In the genomic region with DNA sequence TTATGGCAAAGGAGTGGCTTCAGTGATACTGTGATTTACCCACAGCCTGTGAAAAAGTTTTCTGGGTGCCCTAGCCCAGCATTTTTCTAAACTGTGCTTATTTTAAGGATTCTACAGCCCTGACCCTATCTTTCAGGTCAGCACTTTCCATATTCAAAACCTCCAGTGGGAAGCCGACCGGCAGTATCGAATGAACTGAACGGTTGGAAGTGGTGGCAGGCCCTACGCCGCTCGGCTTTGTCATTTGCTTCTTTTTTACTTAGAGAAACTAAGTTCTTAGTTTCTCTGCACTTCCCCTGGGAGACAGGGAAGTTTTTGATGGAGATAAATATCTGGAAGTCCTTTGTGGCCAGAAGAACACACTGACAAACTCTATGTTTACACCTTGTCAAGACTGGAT, we compare ENCODE assay signal across 10 cellular contexts. TPM values are rescaled to one million over a fixed set of nuclear protein-coding genes. Genes with fewer than 3 reads are reported as not detected.
DNase-seq lines count a peak whose midpoint lies in the region; ATAC-seq, FAIRE-seq and TF ChIP-seq lines count a peak whose summit lies in the region.
"Had no signal": no experiment of that assay in that cellular context is flagged by ENCODE, and none has a peak within 500 bp of the region (broad histone marks: within the 10 kb centered on the region; RNA-seq: fewer than 3 reads in every experiment).

No MANE protein-coding gene starts in this region.

- H3K9ac ChIP-seq in HepG2 (ENCODE audit: insufficient read depth, low read depth, low read length): no peak overlapping the region
- peak overlapping the region; percentile 46 for H3K9ac ChIP-seq in mucosa of stomach (ENCODE audit: low read length)

- H3K36me3 ChIP-seq in HepG2 (replicated peaks in 1 of 2; ENCODE audit: control insufficient read depth in 1 of 2, insufficient read depth in 2 of 2, low read length in 2 of 2): no peaks in the 10 kb centered on the region
- H3K36me3 ChIP-seq in right lobe of liver: no peaks in the 10 kb centered on the region
- no peaks in the 10 kb centered on the region for H3K36me3 ChIP-seq in mucosa of stomach (ENCODE audit: control insufficient read depth, insufficient read depth, low read length)

- TF ChIP-seq CTCF in HepG2 (CRISPR knock-in tag; IDR thresholded peaks at IDR 0.05) (no peak), right lobe of liver (IDR thresholded peaks at IDR 0.05) (no peak)

- no peak overlapping the region for H2AFZ ChIP-seq in HepG2 (ENCODE audit: low read length)

- TF ChIP-seq POLR2A in HepG2 (IDR thresholded peaks at IDR 0.05; ENCODE audit: insufficient read depth in 1 of 2, low read depth in 2 of 2, low read length in 2 of 2): no peak
- no peak for TF ChIP-seq POLR2A in right lobe of liver (IDR thresholded peaks at IDR 0.05)

- 24% methylated on average over 7 of the region's 7 CpGs for whole genome bisulfite sequencing in HepG2 (ENCODE audit: low lambda C conversion rate)
- 78% methylated on average over 7 of the region's 7 CpGs for WGBS in right lobe of liver (ENCODE audit: insufficient coverage, low coverage, low lambda C conversion rate, missing lambda C conversion rate)

- POLR2A ChIA-PET in HepG2 (lab: Yijun Ruan, JAX): no interaction called here

- BruUV-seq in HepG2 (replicated peaks; lab: Mats Ljungman, UMichigan): no TSS peak

- peaks cover 10% of the 10 kb centered on the region for H3K4me1 Mint-ChIP-seq in activated naive CD8-positive, alpha-beta T cell treated with anti-CD3 and anti-CD28 coated beads, Interleukin-2, amount 50 U/mL, for 24 hours

- no peak overlapping the region for H3K27ac Mint-ChIP-seq in activated naive CD8-positive, alpha-beta T cell treated with anti-CD3 and anti-CD28 coated beads, Interleukin-2, amount 50 U/mL, for 24 hours

- H3K9me3 ChIP-seq in HepG2 (ENCODE audit: low read length): no peaks in the 10 kb centered on the region
- no peaks in the 10 kb centered on the region for H3K9me3 ChIP-seq in right lobe of liver
- no peaks in the 10 kb centered on the region for H3K9me3 ChIP-seq in mucosa of stomach (ENCODE audit: control insufficient read depth, low read length)

- ATAC-seq in HepG2 (peak; percentile 16), right lobe of liver (no peak), HG03135 (IDR thresholded peaks at IDR 0.05; ENCODE audit: unreplicated experiment) (no peak), GM18498 (IDR thresholded peaks at IDR 0.05; ENCODE audit: unreplicated experiment) (no peak)
- ATAC-seq in activated naive CD8-positive, alpha-beta T cell treated with anti-CD3 and anti-CD28 coated beads, Interleukin-2, amount 50 U/mL, for 24 hours: no peak

- H3K4me3 Mint-ChIP-seq in activated naive CD8-positive, alpha-beta T cell treated with anti-CD3 and anti-CD28 coated beads, Interleukin-2, amount 50 U/mL, for 24 hours: peak overlapping the region; percentile 77

- CTCF ChIA-PET in HepG2 (lab: Yijun Ruan, JAX; ENCODE audit: low intra/inter-chr PET ratio, low total read pairs): no interaction called here

- in situ Hi-C loops in HepG2 (cut with HindIII; ENCODE audit: extremely low pct_ligation_motif_present, low pct_unique_long_range_greater_than_20kb): no loop called here

- H3K4me1 ChIP-seq in HepG2 (ENCODE audit: insufficient read depth, low read length): peaks cover 16% of the 10 kb centered on the region
- H3K4me1 ChIP-seq in right lobe of liver: peaks cover 0 to 6% (median 3%) of the 10 kb centered on the region in 4 donors
- H3K4me1 ChIP-seq in mucosa of stomach (ENCODE audit: control insufficient read depth, insufficient read depth, low read length): peaks cover 6% of the 10 kb centered on the region

- H3K27me3 Mint-ChIP-seq in activated naive CD8-positive, alpha-beta T cell treated with anti-CD3 and anti-CD28 coated beads, Interleukin-2, amount 50 U/mL, for 24 hours: peaks cover 35% of the 10 kb centered on the region

- intact Hi-C loops in HepG2 (cut with micrococcal nuclease; ENCODE audit: unreplicated experiment): no loop called here
- intact Hi-C loops in right lobe of liver (cut with DNase I): no loop called here

- H3K9me3 Mint-ChIP-seq in activated naive CD8-positive, alpha-beta T cell treated with anti-CD3 and anti-CD28 coated beads, Interleukin-2, amount 50 U/mL, for 24 hours: no peaks in the 10 kb centered on the region

- no peaks in the 10 kb centered on the region for H4K20me1 ChIP-seq in HepG2 (ENCODE audit: insufficient read depth, low read length)

- no peak for DNase-seq in HepG2 (ENCODE audit: low spot score)
- no peak for DNase-seq in right lobe of liver
- no peak for DNase-seq in activated naive CD8-positive, alpha-beta T cell treated with anti-CD3 and anti-CD28 coated beads, Interleukin-2, amount 50 U/mL, for 24 hours
- DNase-seq in dermis blood vessel endothelial cell: no peak
- DNase-seq in islet precursor cell: no peak
- DNase-seq: NCI-H2029 treated with DMSO at 0.1 percent for 48 hours had no signal

- no peak for FAIRE-seq in HepG2 (lab: Jason Lieb, UNC)

- no peak overlapping the region for H3K4me2 ChIP-seq in HepG2 (ENCODE audit: low read depth, low read length)

- TF ChIP-seq EP300 in HepG2 (IDR thresholded peaks at IDR 0.05; ENCODE audit: low read depth in 2 of 2, low read length in 2 of 2) (no peak), HepG2 (CRISPR knock-in tag; IDR thresholded peaks at IDR 0.05; ENCODE audit: borderline replicate concordance) (no peak)

- no peaks in the 10 kb centered on the region for H3K36me3 Mint-ChIP-seq in activated naive CD8-positive, alpha-beta T cell treated with anti-CD3 and anti-CD28 coated beads, Interleukin-2, amount 50 U/mL, for 24 hours (ENCODE audit: low read depth)

- H3K27ac ChIP-seq in HepG2 (ENCODE audit: extremely low read length, insufficient read depth, low read length): no peak overlapping the region
- no peak overlapping the region for H3K27ac ChIP-seq in right lobe of liver

- no peak for TF ChIP-seq RAD21 in HepG2 (CRISPR knock-in tag; IDR thresholded peaks at IDR 0.05)

- H3K4me3 ChIP-seq in HepG2 (replicated peaks in 1 of 3; ENCODE audit: insufficient read depth in 1 of 3, low read depth in 2 of 3, low read length in 3 of 3): no peak overlapping the region
- no peak overlapping the region for H3K4me3 ChIP-seq in right lobe of liver
- no peak overlapping the region for H3K4me3 ChIP-seq in mucosa of stomach (ENCODE audit: low read length)

- no peaks in the 10 kb centered on the region for H3K79me2 ChIP-seq in HepG2 (ENCODE audit: insufficient read depth, low read length)

- peaks cover 0 to 22% of the 10 kb centered on the region in 2 experiments for H3K27me3 ChIP-seq in HepG2 (ENCODE audit: control insufficient read depth in 1 of 2, insufficient read depth in 2 of 2, low read length in 2 of 2)
- H3K27me3 ChIP-seq in right lobe of liver: no peaks in the 10 kb centered on the region
- H3K27me3 ChIP-seq in mucosa of stomach (ENCODE audit: control insufficient read depth, insufficient read depth, low read length): no peaks in the 10 kb centered on the region

RNA-seq across cellular contexts. Expression of a gene that starts 1.0 kb away (rescaled TPM):
- 0.27 and 0.69 TPM in 2 replicates for total RNA-seq in HepG2 (2016; rRNA removed; fragmentation: Illumina TruSeq; extraction: Trizol)
- total RNA-seq in HepG2 (2016; cell fraction: cytosol; rRNA removed; fragmentation: Illumina TruSeq; extraction: Trizol; ENCODE audit: low read depth): 0.09 and 0.10 TPM in 2 replicates
- 0.27 and 0.80 TPM in 2 replicates for total RNA-seq in HepG2 (2016; cell fraction: insoluble cytoplasmic fraction; rRNA removed; fragmentation: Illumina TruSeq; extraction: Trizol)
- 0.15 and 0.38 TPM in 2 replicates for total RNA-seq in HepG2 (2016; cell fraction: membrane; rRNA removed; fragmentation: Illumina TruSeq; extraction: Trizol)
- total RNA-seq in HepG2 (2016; cell fraction: nucleus; rRNA removed; fragmentation: Illumina TruSeq; extraction: Trizol): 0.43 and 0.69 TPM in 2 replicates
- polyA plus RNA-seq in HepG2 (2011; rRNA removed): 0.59 and 0.80 TPM in 2 replicates
- 0.38 and 0.43 TPM in 2 replicates for polyA plus RNA-seq in HepG2 (2011; cell fraction: cytosol; rRNA removed)
- polyA plus RNA-seq in HepG2 (2011; cell fraction: nucleus; rRNA removed): 1.6 and 1.9 TPM in 2 replicates
- 0.62 and 0.81 TPM in 2 replicates for polyA plus RNA-seq in HepG2 (2012)
- polyA plus RNA-seq in HepG2 (2016; cell fraction: cytosol; fragmentation: Illumina TruSeq; extraction: Trizol; ENCODE audit: low read depth): 0.08 and 0.15 TPM in 2 replicates
- 0.19 and 0.22 TPM in 2 replicates for polyA plus RNA-seq in HepG2 (2016; cell fraction: insoluble cytoplasmic fraction; fragmentation: Illumina TruSeq; extraction: Trizol; ENCODE audit: low read depth)
- 0.15 and 0.21 TPM in 2 replicates for polyA plus RNA-seq in HepG2 (2016; cell fraction: membrane; fragmentation: Illumina TruSeq; extraction: Trizol; ENCODE audit: low read depth)
- 1.0 and 1.8 TPM in 2 replicates for polyA plus RNA-seq in HepG2 (2016; cell fraction: nucleus; fragmentation: Illumina TruSeq; extraction: Trizol; ENCODE audit: insufficient read depth, low read depth)
- 0.56 and 17.0 TPM in 2 replicates for polyA minus RNA-seq in HepG2 (2011; rRNA and poly(A)+ RNA removed; ENCODE audit: low replicate concordance)
- 0.44 TPM in 1 of 2 replicates, not detected in the other for polyA minus RNA-seq in HepG2 (2011; cell fraction: cytosol; rRNA and poly(A)+ RNA removed)
- polyA minus RNA-seq in HepG2 (2011; cell fraction: nucleus; rRNA and poly(A)+ RNA removed): 0.13 and 0.37 TPM in 2 replicates
- total RNA-seq in right lobe of liver: under 1 TPM; 0.12 to 0.68 (median 0.55) TPM
- 0.17 and 0.60 TPM in 2 replicates for total RNA-seq in dermis blood vessel endothelial cell

RNA-seq across cellular contexts. Expression of a gene that starts 56.6 kb away (rescaled TPM):
- total RNA-seq in HepG2 (2016; rRNA removed; fragmentation: Illumina TruSeq; extraction: Trizol) (not detected in 2 replicates), right lobe of liver (not detected), dermis blood vessel endothelial cell (not detected in 2 replicates)
- total RNA-seq in HepG2 (2016; cell fraction: cytosol; rRNA removed; fragmentation: Illumina TruSeq; extraction: Trizol; ENCODE audit: low read depth): not detected in 2 replicates
- total RNA-seq in HepG2 (2016; cell fraction: insoluble cytoplasmic fraction; rRNA removed; fragmentation: Illumina TruSeq; extraction: Trizol): not detected in 2 replicates
- total RNA-seq in HepG2 (2016; cell fraction: membrane; rRNA removed; fragmentation: Illumina TruSeq; extraction: Trizol): not detected in 2 replicates
- total RNA-seq in HepG2 (2016; cell fraction: nucleus; rRNA removed; fragmentation: Illumina TruSeq; extraction: Trizol): not detected in 2 replicates
- polyA plus RNA-seq in HepG2 (2011; rRNA removed): not detected in 2 replicates
- not detected in 2 replicates for polyA plus RNA-seq in HepG2 (2011; cell fraction: cytosol; rRNA removed)
- not detected in 2 replicates for polyA plus RNA-seq in HepG2 (2011; cell fraction: nucleus; rRNA removed)
- not detected in 2 replicates for polyA plus RNA-seq in HepG2 (2012)
- not detected in 2 replicates for polyA plus RNA-seq in HepG2 (2016; cell fraction: cytosol; fragmentation: Illumina TruSeq; extraction: Trizol; ENCODE audit: low read depth)
- not detected in 2 replicates for polyA plus RNA-seq in HepG2 (2016; cell fraction: insoluble cytoplasmic fraction; fragmentation: Illumina TruSeq; extraction: Trizol; ENCODE audit: low read depth)
- not detected in 2 replicates for polyA plus RNA-seq in HepG2 (2016; cell fraction: membrane; fragmentation: Illumina TruSeq; extraction: Trizol; ENCODE audit: low read depth)
- not detected in 2 replicates for polyA plus RNA-seq in HepG2 (2016; cell fraction: nucleus; fragmentation: Illumina TruSeq; extraction: Trizol; ENCODE audit: insufficient read depth, low read depth)
- polyA minus RNA-seq in HepG2 (2011; rRNA and poly(A)+ RNA removed; ENCODE audit: low replicate concordance): not detected in 2 replicates
- polyA minus RNA-seq in HepG2 (2011; cell fraction: cytosol; rRNA and poly(A)+ RNA removed): not detected in 2 replicates
- polyA minus RNA-seq in HepG2 (2011; cell fraction: nucleus; rRNA and poly(A)+ RNA removed): not detected in 2 replicates
- total RNA-seq: mesenteric fat pad had no signal
